In the genomic region with DNA sequence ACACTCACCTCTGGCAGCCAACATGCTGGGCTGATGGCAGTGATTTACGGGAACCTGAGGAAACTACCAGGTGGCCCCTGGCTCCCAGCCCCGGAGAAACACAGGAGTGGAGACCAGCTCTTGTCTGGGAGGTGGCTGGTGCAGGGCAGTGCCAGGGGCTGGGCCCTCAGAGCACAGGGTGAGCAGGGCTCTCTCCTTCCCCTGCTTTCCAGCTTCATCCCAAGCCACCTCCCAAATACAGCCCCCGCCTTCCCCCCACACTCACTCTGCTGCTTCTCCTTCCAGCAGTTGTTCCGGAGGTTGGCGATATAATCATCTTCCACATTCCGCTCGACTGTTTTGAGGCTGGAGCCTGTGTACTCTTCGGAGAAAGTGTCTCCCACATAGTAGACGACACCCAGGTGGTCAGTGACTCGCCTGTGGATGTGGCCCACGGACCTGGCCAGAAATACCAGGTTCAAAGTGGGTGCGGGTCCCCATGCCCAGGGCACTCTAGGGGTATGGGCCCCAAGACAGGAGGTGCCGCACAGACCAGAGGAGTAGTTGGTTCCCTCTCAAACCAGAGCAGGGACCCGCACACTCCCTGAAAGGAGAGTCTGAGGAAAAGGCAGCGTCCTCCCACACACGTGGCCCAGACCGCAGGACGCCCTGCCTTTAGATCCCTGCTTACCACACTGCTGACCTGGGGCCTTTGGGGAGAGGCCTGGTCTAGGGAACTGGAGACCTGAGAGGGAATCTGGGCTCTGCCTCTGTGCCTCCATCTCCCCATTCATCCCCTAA, we compare ENCODE assay signal across 1 cellular context.
TF ChIP-seq lines count a peak whose summit lies in the region.

No MANE protein-coding gene starts in this region.

TF ChIP-seq in HCT116, 20 proteins besides CTCF, POLR2A, EP300 and RAD21 (continued from another document):
- TF ChIP-seq, protein P1, sequence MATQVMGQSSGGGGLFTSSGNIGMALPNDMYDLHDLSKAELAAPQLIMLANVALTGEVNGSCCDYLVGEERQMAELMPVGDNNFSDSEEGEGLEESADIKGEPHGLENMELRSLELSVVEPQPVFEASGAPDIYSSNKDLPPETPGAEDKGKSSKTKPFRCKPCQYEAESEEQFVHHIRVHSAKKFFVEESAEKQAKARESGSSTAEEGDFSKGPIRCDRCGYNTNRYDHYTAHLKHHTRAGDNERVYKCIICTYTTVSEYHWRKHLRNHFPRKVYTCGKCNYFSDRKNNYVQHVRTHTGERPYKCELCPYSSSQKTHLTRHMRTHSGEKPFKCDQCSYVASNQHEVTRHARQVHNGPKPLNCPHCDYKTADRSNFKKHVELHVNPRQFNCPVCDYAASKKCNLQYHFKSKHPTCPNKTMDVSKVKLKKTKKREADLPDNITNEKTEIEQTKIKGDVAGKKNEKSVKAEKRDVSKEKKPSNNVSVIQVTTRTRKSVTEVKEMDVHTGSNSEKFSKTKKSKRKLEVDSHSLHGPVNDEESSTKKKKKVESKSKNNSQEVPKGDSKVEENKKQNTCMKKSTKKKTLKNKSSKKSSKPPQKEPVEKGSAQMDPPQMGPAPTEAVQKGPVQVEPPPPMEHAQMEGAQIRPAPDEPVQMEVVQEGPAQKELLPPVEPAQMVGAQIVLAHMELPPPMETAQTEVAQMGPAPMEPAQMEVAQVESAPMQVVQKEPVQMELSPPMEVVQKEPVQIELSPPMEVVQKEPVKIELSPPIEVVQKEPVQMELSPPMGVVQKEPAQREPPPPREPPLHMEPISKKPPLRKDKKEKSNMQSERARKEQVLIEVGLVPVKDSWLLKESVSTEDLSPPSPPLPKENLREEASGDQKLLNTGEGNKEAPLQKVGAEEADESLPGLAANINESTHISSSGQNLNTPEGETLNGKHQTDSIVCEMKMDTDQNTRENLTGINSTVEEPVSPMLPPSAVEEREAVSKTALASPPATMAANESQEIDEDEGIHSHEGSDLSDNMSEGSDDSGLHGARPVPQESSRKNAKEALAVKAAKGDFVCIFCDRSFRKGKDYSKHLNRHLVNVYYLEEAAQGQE (IDR thresholded peaks at IDR 0.05; ENCODE audit: low read depth), result no peak
- TF ChIP-seq ELF1 (IDR thresholded peaks at IDR 0.05; ENCODE audit: borderline replicate concordance, low read depth) (no peak), EZH2 (IDR thresholded peaks at IDR 0.05) (no peak), YY1 (IDR thresholded peaks at IDR 0.05; ENCODE audit: extremely low read depth, insufficient replicate concordance, low read depth, low read length) (no peak), ZFX (IDR thresholded peaks at IDR 0.05) (no peak), JUND (IDR thresholded peaks at IDR 0.05) (no peak), SRF (IDR thresholded peaks at IDR 0.05; ENCODE audit: low read depth) (no peak), SP1 (IDR thresholded peaks at IDR 0.05; ENCODE audit: low read depth) (no peak)
